ENCODE assay signal across 7 cellular contexts in genomic region chr1:115528246-115528830, GRCh38.
DNase-seq lines count a peak whose midpoint lies in the region; TF ChIP-seq lines count a peak whose summit lies in the region.
"Not testable (repeated sequence)": the region's sequence is repeated elsewhere in the genome, so short reads cannot be mapped to it uniquely, and the experiment has no call there.

No MANE protein-coding gene starts in this region.

- H3K36me3 ChIP-seq in SJSA1; smooth muscle cell (ENCODE audit: low read depth): not testable (repeated sequence)

- peak overlapping the region in 1 of 3 experiments; percentile 0 for H3K4me3 Mint-ChIP-seq in nephron

- H3K36me3 Mint-ChIP-seq in nephron (ENCODE audit: low read depth) = not testable (repeated sequence)

- H3K27ac Mint-ChIP-seq in nephron = peak overlapping the region; percentile 73 to 82 (median 81)

- H3K27me3 Mint-ChIP-seq in nephron (ENCODE audit: low read depth) = not testable (repeated sequence)

- not testable (repeated sequence) for H3K9ac ChIP-seq in smooth muscle cell (ENCODE audit: low read depth)

- H4K20me1 ChIP-seq in smooth muscle cell (ENCODE audit: low read depth) = not testable (repeated sequence)

- not testable (repeated sequence) for TF ChIP-seq CTCF in nephron (IDR thresholded peaks at IDR 0.05; ENCODE audit: unreplicated experiment in 3 of 3); smooth muscle cell (IDR thresholded peaks at IDR 0.05; ENCODE audit: borderline replicate concordance, insufficient read depth, poor library complexity, severe bottlenecking)

- peak; percentile 22 for DNase-seq in EH (ENCODE audit: low read depth)
- DNase-seq in HT1080 (ENCODE audit: low read depth) = peak; percentile 47
- DNase-seq in SJSA1 (ENCODE audit: low read depth in 1 of 2, low spot score in 2 of 2) = peak; percentile 76 to 78
- not testable (repeated sequence) for DNase-seq in epithelial cell of prostate (ENCODE audit: low read depth, low spot score); smooth muscle cell (lab: John Stamatoyannopoulos, UW; ENCODE audit: unreplicated experiment)
- peak; percentile 62 for DNase-seq in kidney tubule cell (ENCODE audit: low spot score)

- H3K4me2 ChIP-seq in smooth muscle cell = peak overlapping the region; percentile 63

- H3K4me1 ChIP-seq in SJSA1 (replicated peaks) (peaks cover 74% of the 10 kb centered on the region), smooth muscle cell (ENCODE audit: low read depth) (peaks cover 14% of the 10 kb centered on the region)

- not testable (repeated sequence) for H3K27me3 ChIP-seq in SJSA1 (replicated peaks); smooth muscle cell (ENCODE audit: low read depth)

- H3K4me1 Mint-ChIP-seq in nephron = peaks cover 53% of the 10 kb centered on the region

- not testable (repeated sequence) for H3K4me3 ChIP-seq in SJSA1, smooth muscle cell

- H3K27ac ChIP-seq in SJSA1 = peak overlapping the region; percentile 84
- peak overlapping the region; percentile 76 for H3K27ac ChIP-seq in epithelial cell of prostate
- H3K27ac ChIP-seq in smooth muscle cell (ENCODE audit: low read depth) = not testable (repeated sequence)

- H3K79me2 ChIP-seq in smooth muscle cell (ENCODE audit: low read depth) = not testable (repeated sequence)

- not testable (repeated sequence) for H3K9me3 ChIP-seq in SJSA1 (replicated peaks); smooth muscle cell (replicated peaks; ENCODE audit: low read depth)

- WGBS in smooth muscle cell (ENCODE audit: low lambda C conversion rate) = 12% methylated on average over 4 of the region's 4 CpGs

- H3K9me3 Mint-ChIP-seq in nephron = not testable (repeated sequence)

- peak overlapping the region; percentile 66 for H2AFZ ChIP-seq in smooth muscle cell (ENCODE audit: low read depth)

- H3F3A ChIP-seq in smooth muscle cell (ENCODE audit: low read depth) = not testable (repeated sequence)
